In the genomic region with DNA sequence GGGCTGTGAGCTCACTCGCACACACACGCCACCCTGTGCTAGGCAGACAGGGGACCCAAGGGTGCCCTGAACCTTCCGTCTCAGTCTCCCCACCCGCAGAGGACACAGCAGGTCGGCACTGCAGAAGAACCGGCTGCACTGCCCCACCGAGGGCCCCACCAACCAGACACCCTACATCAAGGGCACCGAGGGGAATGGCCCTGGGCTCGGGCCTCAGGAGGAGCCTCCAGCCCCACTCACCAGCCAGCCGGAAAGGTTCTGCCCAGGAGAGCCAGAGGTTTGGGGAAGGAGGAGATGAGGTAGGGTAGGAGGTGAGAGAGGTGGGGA, we compare ENCODE assay signal across 21 cellular contexts.
"Had no signal": no experiment of that assay in that cellular context is flagged by ENCODE, and none has a peak within 500 bp of the region (broad histone marks: within the 10 kb centered on the region; RNA-seq: fewer than 3 reads in every experiment).

No MANE protein-coding gene starts in this region.

- ATAC-seq: SK-N-SH treated with all-trans-retinoic acid at 6 μM for 48 hours had no signal

- H3K4me1 ChIP-seq: SJCRH30 had no signal

- H3K36me3 ChIP-seq: MG63, SJCRH30 had no signal

- H3K9me3 ChIP-seq: MG63, SJCRH30 had no signal

- H3K27me3 ChIP-seq: MG63 had no signal

- DNase-seq: IMR-90, Karpas-422, KG1, MG63, NCI-H1092, NCI-H1105 treated with DMSO at 0.1 percent for 48 hours, NCI-H1436, NCI-H187, NCI-H2029, NCI-H2081 treated with DMSO at 0.1 percent for 48 hours, NCI-H2171, NCI-H226, NCI-H446, NCI-H510A, NCI-H524 treated with DMSO at 0.1 percent for 48 hours, NCI-H69, NCI-H774, SHP77 treated with DMSO at 0.1 percent for 48 hours, SJCRH30 had no signal

- H3K4me3 ChIP-seq: MG63, SJCRH30 had no signal

- H3K27ac ChIP-seq: RWPE1, SJCRH30 had no signal
